In the genomic region with DNA sequence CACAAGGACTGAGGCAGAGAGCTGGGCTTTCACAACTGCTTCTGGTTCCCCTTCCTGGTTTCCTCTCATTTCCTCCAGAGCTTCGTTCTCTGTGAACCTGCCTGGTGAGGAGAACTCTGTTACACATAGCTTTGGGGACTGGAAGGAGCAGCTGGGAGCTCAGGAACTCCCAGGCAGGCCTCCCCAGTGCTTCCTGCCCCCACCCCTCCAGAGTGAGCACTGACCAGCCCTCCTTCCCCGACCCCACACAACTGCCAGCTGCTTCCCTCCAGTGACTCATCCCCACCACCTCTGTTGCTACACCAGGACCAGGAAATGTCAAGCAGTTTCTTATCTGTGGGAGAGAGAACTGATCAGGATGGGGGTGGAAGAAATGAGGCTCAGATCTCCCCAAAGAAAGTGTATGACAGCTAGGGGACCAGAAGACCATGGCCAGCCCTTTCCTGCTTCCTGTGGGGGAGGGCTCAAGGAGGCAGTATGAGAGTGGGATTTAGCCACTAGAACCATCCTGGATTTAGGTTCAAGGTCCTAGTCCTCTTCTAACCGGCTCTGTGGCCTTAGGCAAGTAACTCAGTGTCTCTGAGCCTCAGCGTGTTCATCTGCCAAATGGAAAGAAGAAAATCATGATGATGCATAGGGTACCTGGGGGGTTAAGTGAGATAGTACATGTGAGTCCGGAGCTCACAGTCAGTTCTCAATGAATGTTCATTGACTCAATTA, we compare ENCODE assay signal across 9 cellular contexts. TPM values are rescaled to one million over a fixed set of nuclear protein-coding genes. Genes with fewer than 3 reads are reported as not detected.
DNase-seq lines count a peak whose midpoint lies in the region; ATAC-seq and TF ChIP-seq lines count a peak whose summit lies in the region.
"Had no signal": no experiment of that assay in that cellular context is flagged by ENCODE, and none has a peak within 500 bp of the region (broad histone marks: within the 10 kb centered on the region; RNA-seq: fewer than 3 reads in every experiment).

No MANE protein-coding gene starts in this region.

- H3K9ac ChIP-seq in endodermal cell (ENCODE audit: extremely low read depth, low read length, poor library complexity, severe bottlenecking) = no peak overlapping the region

- CTCF ChIA-PET in RWPE1 (lab: Yijun Ruan, JAX) = interaction anchor here (1.0 to 1.2 kb wide), 2 partner anchors 19 to 151 kb away, joined by 5 read pairs; no protein-coding TSS in a partner anchor

- H3K4me1 Mint-ChIP-seq in endodermal cell = peaks cover 71% of the 10 kb centered on the region

- H3K27ac Mint-ChIP-seq in endodermal cell = no peak overlapping the region

- H3K9me3 Mint-ChIP-seq in endodermal cell = no peaks in the 10 kb centered on the region

- DNase-seq in NCI-H2171 treated with DMSO at 0.1 percent for 48 hours (lab: John Stamatoyannopoulos, UW) (peak; percentile 16), NCI-H2171 (lab: John Stamatoyannopoulos, UW) (no peak), RWPE1 (ENCODE audit: low spot score) (peak; percentile 56), foreskin fibroblast (peak; percentile 73 to 75), putamen (ENCODE audit: low spot score) (peak; percentile 16), DMS79 treated with DMSO at 0.1 percent for 48 hours (lab: John Stamatoyannopoulos, UW) (no peak), endodermal cell (no peak)

- H3K36me3 ChIP-seq in endodermal cell (ENCODE audit: control insufficient read depth, insufficient read depth, low read length) = no peaks in the 10 kb centered on the region

- no peak for TF ChIP-seq CTCF in RWPE1 (conservative IDR thresholded peaks at IDR 0.05; ENCODE audit: low read depth)
- TF ChIP-seq CTCF in foreskin fibroblast (IDR thresholded peaks at IDR 0.05; ENCODE audit: low read depth, low read length) = no peak
- TF ChIP-seq CTCF in endodermal cell (conservative IDR thresholded peaks at IDR 0.05) = no peak

- peaks cover 27% of the 10 kb centered on the region for H3K4me1 ChIP-seq in endodermal cell (ENCODE audit: control insufficient read depth, insufficient read depth, low read length)

- no peak overlapping the region for H3K4me3 Mint-ChIP-seq in endodermal cell
- H3K4me3 Mint-ChIP-seq: B cell had no signal

- no peaks in the 10 kb centered on the region for H3K9me3 ChIP-seq in endodermal cell (ENCODE audit: control insufficient read depth, low read length)

- H3K27ac ChIP-seq in RWPE1 (peak overlapping the region; percentile 77), endodermal cell (ENCODE audit: low read depth, low read length) (no peak overlapping the region)

- peaks cover 5% of the 10 kb centered on the region for H3K27me3 Mint-ChIP-seq in endodermal cell (ENCODE audit: insufficient read depth)

- no peaks in the 10 kb centered on the region for H3K27me3 ChIP-seq in endodermal cell (ENCODE audit: control insufficient read depth, insufficient read depth, low read length, poor library complexity, severe bottlenecking)

- no peaks in the 10 kb centered on the region for H3K36me3 Mint-ChIP-seq in endodermal cell (ENCODE audit: low read depth)

- WGBS in endodermal cell (ENCODE audit: insufficient coverage in 1 of 2, insufficient read length in 1 of 2), 2 experiments = 66 to 90% methylated on average over 3 to 5 of the region's 5 CpGs

- no peak overlapping the region for H3K4me3 ChIP-seq in foreskin fibroblast (ENCODE audit: low read depth in 1 of 2, low read length in 2 of 2)
- no peak overlapping the region for H3K4me3 ChIP-seq in endodermal cell (ENCODE audit: low read length)

- POLR2A ChIA-PET in RWPE1 (lab: Yijun Ruan, JAX; ENCODE audit: low non-redundant PET) = no interaction called here

- no peak for ATAC-seq in GM18868 (IDR thresholded peaks at IDR 0.05; ENCODE audit: unreplicated experiment)

RNA-seq across cellular contexts. Expression of a gene that starts 4.5 kb away (rescaled TPM):
- total RNA-seq in endodermal cell = 100 to 1,000 TPM; 136 to 203 TPM
- polyA plus RNA-seq in endodermal cell (2013, experiment 1 of 2) = 94.6 TPM
- polyA plus RNA-seq in endodermal cell (2013, experiment 2 of 2) = 91.2 TPM

Comparison
In these comparisons a context has a peak if more than half of its experiments do, and no peak if none do; other contexts are left out.
1. DNase-seq: peak in NCI-H2171 treated with DMSO at 0.1 percent for 48 hours (single experiment), RWPE1 (single experiment), foreskin fibroblast (2 of 2) and putamen (single experiment); none in NCI-H2171 (single experiment), DMS79 treated with DMSO at 0.1 percent for 48 hours (single experiment) and endodermal cell (single experiment).